In the genomic region with DNA sequence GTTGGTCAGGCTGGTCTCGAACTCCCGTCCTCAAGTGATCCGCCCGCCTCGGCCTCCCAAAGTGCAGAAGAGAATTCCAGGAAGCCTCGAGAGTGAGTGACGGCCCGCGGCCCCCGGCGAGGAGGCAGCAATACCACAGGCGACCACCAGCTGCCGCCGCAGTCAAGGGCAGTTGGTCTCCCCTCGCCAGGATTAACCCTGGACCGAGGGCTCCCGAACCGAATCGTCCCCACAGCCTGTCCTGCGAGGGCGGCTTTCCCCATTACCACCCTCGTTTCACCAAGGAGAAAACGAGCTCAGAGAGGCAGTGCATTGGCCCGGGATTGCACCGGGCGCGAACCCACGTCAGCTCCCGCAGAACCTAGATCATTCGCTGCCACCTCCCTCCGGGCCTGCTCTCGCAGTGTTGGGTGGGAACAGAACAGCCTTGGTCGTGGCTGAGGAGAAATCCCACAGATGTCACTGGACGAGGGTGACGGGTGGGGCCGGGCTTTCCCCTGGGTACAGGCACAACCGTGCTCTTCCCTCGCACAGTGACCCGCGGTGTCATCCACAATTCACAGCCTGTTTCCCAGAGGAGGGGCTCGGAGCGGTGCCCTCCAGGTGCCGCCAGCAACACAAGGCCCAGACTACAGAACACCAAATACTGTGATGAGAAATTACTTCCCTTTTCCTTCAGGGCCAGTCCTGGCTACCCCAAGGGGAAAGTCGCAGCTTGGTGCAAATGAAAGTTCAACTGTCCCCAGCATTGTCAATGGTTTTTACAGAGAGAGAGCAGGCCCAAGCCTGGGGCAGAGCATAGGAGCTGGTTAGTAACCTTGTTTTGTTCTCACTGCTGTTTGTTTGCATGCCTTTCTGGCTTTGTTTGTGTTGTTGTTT, we compare ENCODE assay signal across 1 cellular context.
TF ChIP-seq lines count a peak whose summit lies in the region.

No MANE protein-coding gene starts in this region.

TF ChIP-seq in liver, 16 proteins besides CTCF, POLR2A, EP300 and RAD21:
- TF ChIP-seq ZBTB33 (IDR thresholded peaks at IDR 0.05) = no peak
- TF ChIP-seq YY1 (IDR thresholded peaks at IDR 0.05) = no peak
- TF ChIP-seq TAF1 (conservative IDR thresholded peaks at IDR 0.05) = no peak
- no peak for TF ChIP-seq MAX (IDR thresholded peaks at IDR 0.05)
- TF ChIP-seq RXRA (IDR thresholded peaks at IDR 0.05) = no peak
- TF ChIP-seq EGR1 (IDR thresholded peaks at IDR 0.05; ENCODE audit: low read depth in 2 of 2) = no peak
- TF ChIP-seq FOXA2 (IDR thresholded peaks at IDR 0.05) = no peak
- no peak for TF ChIP-seq SP1 (IDR thresholded peaks at IDR 0.05)
- no peak for TF ChIP-seq FOXA1 (IDR thresholded peaks at IDR 0.05)
- no peak for TF ChIP-seq NR2F2 (IDR thresholded peaks at IDR 0.05)
- no peak for TF ChIP-seq HNF4A (conservative IDR thresholded peaks at IDR 0.05)
- no peak for TF ChIP-seq GABPA (IDR thresholded peaks at IDR 0.05 in 1 of 2, conservative IDR thresholded peaks at IDR 0.05 in 1 of 2)
- no peak for TF ChIP-seq JUND (IDR thresholded peaks at IDR 0.05)
- TF ChIP-seq REST (IDR thresholded peaks at IDR 0.05) = no peak
- no peak for TF ChIP-seq HNF4G (IDR thresholded peaks at IDR 0.05)
